11 cellular contexts compared by ENCODE assay signal in the genomic region with DNA sequence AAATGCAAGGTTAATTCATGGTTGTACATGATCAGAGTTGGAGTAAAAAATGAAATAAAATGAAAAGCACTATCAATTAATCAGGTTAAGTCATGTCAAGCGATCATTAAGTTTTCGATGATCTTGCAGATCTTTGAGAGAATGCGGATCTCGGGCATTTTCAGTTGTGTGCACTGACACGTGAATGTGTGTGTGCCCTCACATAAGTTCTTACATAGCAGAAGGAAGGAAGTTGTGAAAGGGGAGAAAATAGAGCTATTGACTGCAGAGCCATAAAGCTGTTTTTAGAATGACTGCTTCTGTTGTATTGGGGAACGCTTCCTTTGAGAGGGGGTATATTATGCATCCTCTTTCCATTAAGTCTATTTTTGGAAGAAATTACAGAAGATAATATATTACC.
A peak's percentile ranks its signal among the peaks of the same experiment; 100 is the strongest.
DNase-seq lines count a peak whose midpoint lies in the region; ATAC-seq lines count a peak whose summit lies in the region.
"Had no signal": no experiment of that assay in that cellular context is flagged by ENCODE, and none has a peak within 500 bp of the region (broad histone marks: within the 10 kb centered on the region; RNA-seq: fewer than 3 reads in every experiment).

No MANE protein-coding gene starts in this region.

- POLR2A ChIA-PET in activated CD4-positive, alpha-beta T cell treated with anti-CD3 and anti-CD28 coated beads for 36 hours (lab: Charles Lee), result interaction anchor here (0.5 kb wide), 1 partner anchor 25 kb away, joined by 3 read pairs; no protein-coding TSS in a partner anchor

- H3K4me1 Mint-ChIP-seq in natural killer cell treated with Interleukin-12 subunit alpha and Interleukin-12 subunit beta and Interleukin-15 and Interleukin-18, amount 100 ng/mL, for 72 hours (ENCODE audit: low read depth in 2 of 2), result peaks cover 52 to 53% of the 10 kb centered on the region in 2 donors
- H3K4me1 Mint-ChIP-seq in activated CD4-positive, alpha-beta T cell treated with anti-CD3 and anti-CD28 coated beads for 36 hours, result no peaks in the 10 kb centered on the region
- H3K4me1 Mint-ChIP-seq: CD4-positive, CD25-positive, alpha-beta regulatory T cell had no signal

- no peaks in the 10 kb centered on the region for H3K36me3 Mint-ChIP-seq in natural killer cell treated with Interleukin-12 subunit alpha and Interleukin-12 subunit beta and Interleukin-15 and Interleukin-18, amount 100 ng/mL, for 72 hours
- no peaks in the 10 kb centered on the region for H3K36me3 Mint-ChIP-seq in activated CD4-positive, alpha-beta T cell treated with anti-CD3 and anti-CD28 coated beads for 36 hours (ENCODE audit: low read depth)
- H3K36me3 Mint-ChIP-seq: activated naive CD4-positive, alpha-beta T cell treated with anti-CD3 and anti-CD28 coated beads, Interleukin-2, amount 50 U/mL, for 24 hours; CD4-positive, CD25-positive, alpha-beta regulatory T cell had no signal

- ATAC-seq in natural killer cell treated with Interleukin-12 subunit alpha and Interleukin-12 subunit beta and Interleukin-15 and Interleukin-18, amount 100 ng/mL, for 72 hours, result peak in 1 of 2 donors; percentile 65
- no peak for ATAC-seq in activated CD4-positive, alpha-beta T cell treated with anti-CD3 and anti-CD28 coated beads for 36 hours

- peaks cover 4 to 10% of the 10 kb centered on the region in 2 donors for H3K27me3 Mint-ChIP-seq in natural killer cell treated with Interleukin-12 subunit alpha and Interleukin-12 subunit beta and Interleukin-15 and Interleukin-18, amount 100 ng/mL, for 72 hours
- peaks cover 10% of the 10 kb centered on the region for H3K27me3 Mint-ChIP-seq in activated CD4-positive, alpha-beta T cell treated with anti-CD3 and anti-CD28 coated beads for 36 hours

- peak overlapping the region; percentile 7 to 86 for H3K27ac Mint-ChIP-seq in natural killer cell treated with Interleukin-12 subunit alpha and Interleukin-12 subunit beta and Interleukin-15 and Interleukin-18, amount 100 ng/mL, for 72 hours
- H3K27ac Mint-ChIP-seq in activated CD4-positive, alpha-beta T cell treated with anti-CD3 and anti-CD28 coated beads for 36 hours, result no peak overlapping the region
- H3K27ac Mint-ChIP-seq: activated naive CD4-positive, alpha-beta T cell treated with anti-CD3 and anti-CD28 coated beads, Interleukin-2, amount 50 U/mL, for 24 hours; CD4-positive, CD25-positive, alpha-beta regulatory T cell had no signal

- DNase-seq in CD1c-positive myeloid dendritic cell (ENCODE audit: extremely low spot score), result peak; percentile 54
- peak; percentile 62 for DNase-seq in KG1 (lab: John Stamatoyannopoulos, UW)
- peak; percentile 63 for DNase-seq in dermis blood vessel endothelial cell
- no peak for DNase-seq in natural killer cell treated with Interleukin-12 subunit alpha and Interleukin-12 subunit beta and Interleukin-15 and Interleukin-18, amount 100 ng/mL, for 72 hours (ENCODE audit: low spot score)
- DNase-seq in NCI-H1105 treated with DMSO at 0.1 percent for 48 hours (lab: John Stamatoyannopoulos, UW), result no peak
- DNase-seq in activated CD4-positive, alpha-beta T cell treated with anti-CD3 and anti-CD28 coated beads for 36 hours, result no peak
- no peak for DNase-seq in NCI-H2107 treated with DMSO at 0.1 percent for 48 hours (lab: John Stamatoyannopoulos, UW; ENCODE audit: unreplicated experiment)
- DNase-seq in HuH-7.5 (ENCODE audit: low spot score), result no peak
- DNase-seq: CD4-positive, CD25-positive, alpha-beta regulatory T cell; NCI-H345 had no signal

- peak overlapping the region; percentile 68 for H3K4me3 Mint-ChIP-seq in natural killer cell treated with Interleukin-12 subunit alpha and Interleukin-12 subunit beta and Interleukin-15 and Interleukin-18, amount 100 ng/mL, for 72 hours
- H3K4me3 Mint-ChIP-seq in activated CD4-positive, alpha-beta T cell treated with anti-CD3 and anti-CD28 coated beads for 36 hours, result no peak overlapping the region
- H3K4me3 Mint-ChIP-seq: activated naive CD4-positive, alpha-beta T cell treated with anti-CD3 and anti-CD28 coated beads, Interleukin-2, amount 50 U/mL, for 24 hours; CD4-positive, CD25-positive, alpha-beta regulatory T cell had no signal

- intact Hi-C loops in activated CD4-positive, alpha-beta T cell treated with anti-CD3 and anti-CD28 coated beads for 36 hours (cut with DNase I, micrococcal nuclease), result no loop called here

- CTCF ChIA-PET in activated CD4-positive, alpha-beta T cell treated with anti-CD3 and anti-CD28 coated beads for 36 hours (lab: Charles Lee), result interaction anchor here (1.2 to 1.5 kb wide), 2 partner anchors 11 to 14 kb away, joined by 3 to 4 read pairs; no protein-coding TSS in a partner anchor

- H3K9me3 Mint-ChIP-seq in natural killer cell treated with Interleukin-12 subunit alpha and Interleukin-12 subunit beta and Interleukin-15 and Interleukin-18, amount 100 ng/mL, for 72 hours, result no peaks in the 10 kb centered on the region
- H3K9me3 Mint-ChIP-seq in activated CD4-positive, alpha-beta T cell treated with anti-CD3 and anti-CD28 coated beads for 36 hours (ENCODE audit: low read depth), result no peaks in the 10 kb centered on the region
- H3K9me3 Mint-ChIP-seq: activated naive CD4-positive, alpha-beta T cell treated with anti-CD3 and anti-CD28 coated beads, Interleukin-2, amount 50 U/mL, for 24 hours had no signal

Comparison
In these comparisons a context has a peak if more than half of its experiments do, and no peak if none do; other contexts are left out.
1. DNase-seq: peak in CD1c-positive myeloid dendritic cell (single experiment), KG1 (single experiment) and dermis blood vessel endothelial cell (single experiment); none in natural killer cell treated with Interleukin-12 subunit alpha and Interleukin-12 subunit beta and Interleukin-15 and Interleukin-18, amount 100 ng/mL, for 72 hours (single experiment), NCI-H1105 treated with DMSO at 0.1 percent for 48 hours (single experiment), activated CD4-positive, alpha-beta T cell treated with anti-CD3 and anti-CD28 coated beads for 36 hours (single experiment), NCI-H2107 treated with DMSO at 0.1 percent for 48 hours (single experiment) and HuH-7.5 (single experiment).